Comparison of ENCODE assay signal across 1 cellular context in the genomic region with DNA sequence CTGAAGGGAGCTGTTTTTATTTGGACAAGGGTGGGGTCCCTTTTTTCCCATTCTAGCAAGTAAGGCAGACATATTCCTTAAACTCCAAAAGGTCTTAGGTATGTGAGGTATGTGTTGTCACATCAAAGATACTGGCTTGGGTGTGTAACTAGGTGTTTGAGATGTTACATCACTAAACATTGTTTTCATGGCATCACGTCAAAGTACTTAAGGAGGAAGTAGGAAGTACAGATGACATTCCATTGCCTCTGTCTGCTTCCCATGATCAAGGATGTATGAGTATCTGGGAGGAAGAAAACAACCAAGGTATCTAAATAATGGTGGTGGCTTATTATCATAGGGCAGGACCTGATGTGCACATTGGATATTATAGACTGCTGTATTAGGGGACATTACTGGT.
TF ChIP-seq lines count a peak whose summit lies in the region.

No MANE protein-coding gene starts in this region.

TF ChIP-seq in HepG2, 621 proteins besides CTCF, POLR2A, EP300 and RAD21:
- TF ChIP-seq RBM22 (optimal IDR thresholded peaks at IDR 0.05; ENCODE audit: low read length) = peak; percentile 69
- TF ChIP-seq ZNF317 (CRISPR knock-in tag; IDR thresholded peaks at IDR 0.05) = peak; percentile 94
- no peak for TF ChIP-seq GTF2F1 (IDR thresholded peaks at IDR 0.05; ENCODE audit: low read length)
- TF ChIP-seq, protein P1, sequence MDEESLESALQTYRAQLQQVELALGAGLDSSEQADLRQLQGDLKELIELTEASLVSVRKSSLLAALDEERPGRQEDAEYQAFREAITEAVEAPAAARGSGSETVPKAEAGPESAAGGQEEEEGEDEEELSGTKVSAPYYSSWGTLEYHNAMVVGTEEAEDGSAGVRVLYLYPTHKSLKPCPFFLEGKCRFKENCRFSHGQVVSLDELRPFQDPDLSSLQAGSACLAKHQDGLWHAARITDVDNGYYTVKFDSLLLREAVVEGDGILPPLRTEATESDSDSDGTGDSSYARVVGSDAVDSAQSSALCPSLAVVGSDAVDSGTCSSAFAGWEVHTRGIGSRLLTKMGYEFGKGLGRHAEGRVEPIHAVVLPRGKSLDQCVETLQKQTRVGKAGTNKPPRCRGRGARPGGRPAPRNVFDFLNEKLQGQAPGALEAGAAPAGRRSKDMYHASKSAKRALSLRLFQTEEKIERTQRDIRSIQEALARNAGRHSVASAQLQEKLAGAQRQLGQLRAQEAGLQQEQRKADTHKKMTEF (CRISPR knock-in tag; IDR thresholded peaks at IDR 0.05) = no peak
